In genomic region chr14:103031956-103032355, GRCh38 we compare ENCODE assay signal across 12 cellular contexts. TPM values are rescaled to one million over a fixed set of nuclear protein-coding genes. Genes with fewer than 3 reads are reported as not detected.
A peak's percentile ranks its signal among the peaks of the same experiment; 100 is the strongest.
DNase-seq lines count a peak whose midpoint lies in the region; ATAC-seq and TF ChIP-seq lines count a peak whose summit lies in the region.
"Had no signal": no experiment of that assay in that cellular context is flagged by ENCODE, and none has a peak within 500 bp of the region (broad histone marks: within the 10 kb centered on the region; RNA-seq: fewer than 3 reads in every experiment).

No MANE protein-coding gene starts in this region.

- H3K9me3 ChIP-seq in hepatocyte (ENCODE audit: low read depth) (no peaks in the 10 kb centered on the region), transverse colon (no peaks in the 10 kb centered on the region)

- peak overlapping the region; percentile 55 for H3K4me2 ChIP-seq in hepatocyte

- no peak for ATAC-seq in activated CD4-positive, CD25-positive, alpha-beta regulatory T cell treated with anti-CD3 and anti-CD28 coated beads, Interleukin-2, amount 50 U/mL, for 24 hours

- intact Hi-C loops in transverse colon (cut with DNase I; ENCODE audit: low total_unique reads), result no loop called here

- no peaks in the 10 kb centered on the region for H3K36me3 ChIP-seq in hepatocyte (replicated peaks; ENCODE audit: insufficient read depth, low read depth)
- H3K36me3 ChIP-seq in transverse colon, result no peaks in the 10 kb centered on the region

- H4K20me1 ChIP-seq in hepatocyte (ENCODE audit: insufficient read depth, poor library complexity, severe bottlenecking), result peaks cover 84% of the 10 kb centered on the region

- peaks cover 87% of the 10 kb centered on the region for H3K79me2 ChIP-seq in hepatocyte

- DNase-seq in SHP77 (lab: John Stamatoyannopoulos, UW) (peak; percentile 61 to 73), SHP77 treated with DMSO at 0.1 percent for 48 hours (lab: John Stamatoyannopoulos, UW) (no peak), SK-MEL-5 (ENCODE audit: low read depth, low spot score) (peak; percentile 11), hepatocyte (ENCODE audit: low spot score) (peak; percentile 50), transverse colon (peak; percentile 49), NCI-H1048 (lab: John Stamatoyannopoulos, UW) (no peak), mesenteric fat pad (ENCODE audit: low spot score) (no peak)
- DNase-seq: MM.1S had no signal

- H3K4me1 ChIP-seq in hepatocyte (ENCODE audit: insufficient read depth), result peaks cover 25% of the 10 kb centered on the region
- H3K4me1 ChIP-seq in transverse colon, result peaks cover 44 to 75% (median 56%) of the 10 kb centered on the region in 4 donors

- in situ Hi-C loops in SK-MEL-5 (cut with HindIII; ENCODE audit: low pct_unique_long_range_greater_than_20kb, low sequenced_read_pairs) (no loop called here), transverse colon (cut with MboI; ENCODE audit: low pct_ligation_motif_present in 1 of 4, low pct_unique_long_range_greater_than_20kb in 1 of 4, low sequenced_read_pairs in 3 of 4) (no loop called here)

- H3K27ac ChIP-seq in hepatocyte (peak overlapping the region; percentile 2), transverse colon (peak overlapping the region; percentile 75 to 80 (median 78))

- WGBS in hepatocyte (ENCODE audit: low lambda C conversion rate, missing lambda C conversion rate), result 74% methylated on average over 9 of the region's 9 CpGs
- WGBS in transverse colon (ENCODE audit: low coverage in 1 of 2), 2 donors, result 48% methylated on average over 9 of the region's 9 CpGs; no CpG with 5 or more reads in 1 of the 2 donors

- peak; percentile 19 for TF ChIP-seq CTCF in hepatocyte (IDR thresholded peaks at IDR 0.05; ENCODE audit: poor library complexity)
- peak; percentile 10 to 22 (median 14) for TF ChIP-seq CTCF in transverse colon (IDR thresholded peaks at IDR 0.05)

- H3K4me3 ChIP-seq in hepatocyte, result no peak overlapping the region
- H3K4me3 ChIP-seq in transverse colon, result no peak overlapping the region

- no peak for TF ChIP-seq POLR2A in transverse colon (IDR thresholded peaks at IDR 0.05)

- TF ChIP-seq EP300 in transverse colon (IDR thresholded peaks at IDR 0.05; ENCODE audit: low read depth), result no peak

- H2AFZ ChIP-seq in hepatocyte, result no peak overlapping the region

- H3K9me2 ChIP-seq in hepatocyte (replicated peaks; ENCODE audit: insufficient read depth), result no peaks in the 10 kb centered on the region

- H3K27me3 ChIP-seq in hepatocyte (no peaks in the 10 kb centered on the region), transverse colon (no peaks in the 10 kb centered on the region)

RNA-seq across cellular contexts. Expression of gene CDC42BPB, which starts 25.4 kb away (rescaled TPM):
- total RNA-seq in SK-MEL-5 (2014; rRNA removed; shearing (Covaris generic)), result 45.0 and 49.2 TPM in 2 replicates
- 89.4 and 146 TPM in 2 replicates for polyA plus RNA-seq in SK-MEL-5 (2015; cell fraction: cytosol; rRNA removed)
- polyA plus RNA-seq in SK-MEL-5 (2015; cell fraction: nucleus; rRNA removed), result 46.4 and 83.4 TPM in 2 replicates
- total RNA-seq in hepatocyte (41.7 and 60.6 TPM in 2 replicates), transverse colon (100 to 1,000 TPM; 109 to 160 (median 123) TPM), mesenteric fat pad (99.6 TPM)
- 9.4 and 10.2 TPM in 2 replicates for polyA plus RNA-seq in hepatocyte

RNA-seq across cellular contexts. Expression of gene LBHD2, which starts 52.1 kb away (rescaled TPM):
- not detected in 2 replicates for total RNA-seq in SK-MEL-5 (2014; rRNA removed; shearing (Covaris generic))
- polyA plus RNA-seq in SK-MEL-5 (2015; cell fraction: cytosol; rRNA removed), result not detected in 2 replicates
- polyA plus RNA-seq in SK-MEL-5 (2015; cell fraction: nucleus; rRNA removed), result not detected in 2 replicates
- not detected in 2 replicates for total RNA-seq in hepatocyte
- polyA plus RNA-seq in hepatocyte, result 0.21 TPM in 1 of 2 replicates, not detected in the other
- total RNA-seq in transverse colon, result not detected
- 3.1 TPM for total RNA-seq in mesenteric fat pad
- total RNA-seq: lung microvascular endothelial cell, RPMI7951 had no signal
- polyA plus RNA-seq: BJ had no signal

Comparison
In these comparisons a context has a peak if more than half of its experiments do, and no peak if none do; other contexts are left out.
1. DNase-seq: peak in SHP77 (2 of 2), SK-MEL-5 (single experiment), hepatocyte (single experiment) and transverse colon (single experiment); none in SHP77 treated with DMSO at 0.1 percent for 48 hours (single experiment), NCI-H1048 (single experiment) and mesenteric fat pad (single experiment).